ENCODE assay signal across 8 cellular contexts in genomic region chr1:35882945-35883680, GRCh38. TPM values are rescaled to one million over a fixed set of nuclear protein-coding genes. Genes with fewer than 3 reads are reported as not detected.
DNase-seq lines count a peak whose midpoint lies in the region; ATAC-seq and TF ChIP-seq lines count a peak whose summit lies in the region.

AGO1 (plus strand) TSS chr1:35883209; CDS start chr1:35883422, 213 bp downstream.

- peak; percentile 90 for DNase-seq in BE2C
- DNase-seq in GM19238 (ENCODE audit: insufficient read length, low spot score), result peak; percentile 98
- DNase-seq in NCI-H510A (lab: John Stamatoyannopoulos, UW), result peak; percentile 98
- peak; percentile 96 for DNase-seq in activated CD4-positive, alpha-beta T cell treated with anti-CD3 and anti-CD28 coated beads for 1 hour
- peak; percentile 97 for DNase-seq in cerebellum (ENCODE audit: low spot score)
- DNase-seq in kidney epithelial cell (ENCODE audit: low read depth), result peak; percentile 47
- peak; percentile 97 for DNase-seq in stimulated activated CD4-positive, alpha-beta T cell treated with anti-CD3 and anti-CD28 coated beads, Interleukin-15, amount 100 ng/mL, for 24 hours

- peak within 1 kb of the TSS; percentile 93 for H3K4me3 ChIP-seq in BE2C (ENCODE audit: low read depth, low read length)
- H3K4me3 ChIP-seq in kidney epithelial cell (ENCODE audit: low read depth, low read length), result peak within 1 kb of the TSS; percentile 90

- no peaks in the 10 kb centered on the region for H3K9me3 ChIP-seq in BE2C

- TF ChIP-seq CTCF in BE2C (IDR thresholded peaks at IDR 0.05; ENCODE audit: low read depth, low read length) (peak; percentile 63), kidney epithelial cell (IDR thresholded peaks at IDR 0.05; ENCODE audit: insufficient read depth, low read length, poor library complexity, severe bottlenecking) (peak; percentile 86)

- H3K27me3 ChIP-seq in BE2C, result no peaks in the 10 kb centered on the region
- no peaks in the 10 kb centered on the region for H3K27me3 ChIP-seq in kidney epithelial cell (ENCODE audit: control insufficient read depth, insufficient read depth, low read length)

- H3K36me3 ChIP-seq in BE2C (no peaks in the 10 kb centered on the region), kidney epithelial cell (ENCODE audit: control insufficient read depth, insufficient read depth, low read length) (no peaks in the 10 kb centered on the region)

- peak; percentile 83 for ATAC-seq in HG03439 (IDR thresholded peaks at IDR 0.05; ENCODE audit: unreplicated experiment)

- H3K4me1 ChIP-seq in BE2C, result 0 out of 2 replicates have a peak, but pooled peaks cover 2% of the 10 kb centered on the region

RNA-seq across cellular contexts. Expression of gene AGO1, which starts in this region (rescaled TPM):
- polyA plus RNA-seq in BE2C (2012; ENCODE audit: insufficient read depth, insufficient read length, low read depth), result 3.8 TPM
- 23.0 TPM for total RNA-seq in cerebellum
- total RNA-seq in kidney epithelial cell, result 21.9 and 24.1 TPM in 2 replicates

Comparison
In these comparisons a context has a peak if more than half of its experiments do, and no peak if none do; other contexts are left out.
1. Peak in every context shown above with its lines: DNase-seq, ATAC-seq and H3K4me3 ChIP-seq.
2. DNase-seq: peak in every context shown above with its lines; median percentile 98 in GM19238; 98 in NCI-H510A; 97 in cerebellum; 97 in stimulated activated CD4-positive, alpha-beta T cell treated with anti-CD3 and anti-CD28 coated beads, Interleukin-15, amount 100 ng/mL, for 24 hours; 96 in activated CD4-positive, alpha-beta T cell treated with anti-CD3 and anti-CD28 coated beads for 1 hour; 90 in BE2C; 47 in kidney epithelial cell.